ENCODE assay signal across 11 cellular contexts in genomic region chr2:19611491-19612332, GRCh38.
DNase-seq lines count a peak whose midpoint lies in the region; ATAC-seq lines count a peak whose summit lies in the region.
"Had no signal": no experiment of that assay in that cellular context is flagged by ENCODE, and none has a peak within 500 bp of the region (broad histone marks: within the 10 kb centered on the region; RNA-seq: fewer than 3 reads in every experiment).

No MANE protein-coding gene starts in this region.

- ATAC-seq in HG02623 (IDR thresholded peaks at IDR 0.05; ENCODE audit: unreplicated experiment) (no peak), GM18502 (IDR thresholded peaks at IDR 0.05; ENCODE audit: poor library complexity, unreplicated experiment) (no peak), HG03025 (IDR thresholded peaks at IDR 0.05; ENCODE audit: low FRiP score, unreplicated experiment) (no peak), HG03280 (IDR thresholded peaks at IDR 0.05; ENCODE audit: unreplicated experiment) (no peak)
- ATAC-seq: K562 had no signal

- peak; percentile 99 for DNase-seq in GM04504 (ENCODE audit: low read depth)
- DNase-seq in NCI-H226: peak; percentile 96
- peak; percentile 97 for DNase-seq in fibroblast of gingiva (ENCODE audit: low read depth)
- peak; percentile 98 for DNase-seq in renal cortical epithelial cell (ENCODE audit: low read depth)
- DNase-seq: NCI-H774, stomach had no signal
